ENCODE assay signal across 22 cellular contexts in the genomic region with DNA sequence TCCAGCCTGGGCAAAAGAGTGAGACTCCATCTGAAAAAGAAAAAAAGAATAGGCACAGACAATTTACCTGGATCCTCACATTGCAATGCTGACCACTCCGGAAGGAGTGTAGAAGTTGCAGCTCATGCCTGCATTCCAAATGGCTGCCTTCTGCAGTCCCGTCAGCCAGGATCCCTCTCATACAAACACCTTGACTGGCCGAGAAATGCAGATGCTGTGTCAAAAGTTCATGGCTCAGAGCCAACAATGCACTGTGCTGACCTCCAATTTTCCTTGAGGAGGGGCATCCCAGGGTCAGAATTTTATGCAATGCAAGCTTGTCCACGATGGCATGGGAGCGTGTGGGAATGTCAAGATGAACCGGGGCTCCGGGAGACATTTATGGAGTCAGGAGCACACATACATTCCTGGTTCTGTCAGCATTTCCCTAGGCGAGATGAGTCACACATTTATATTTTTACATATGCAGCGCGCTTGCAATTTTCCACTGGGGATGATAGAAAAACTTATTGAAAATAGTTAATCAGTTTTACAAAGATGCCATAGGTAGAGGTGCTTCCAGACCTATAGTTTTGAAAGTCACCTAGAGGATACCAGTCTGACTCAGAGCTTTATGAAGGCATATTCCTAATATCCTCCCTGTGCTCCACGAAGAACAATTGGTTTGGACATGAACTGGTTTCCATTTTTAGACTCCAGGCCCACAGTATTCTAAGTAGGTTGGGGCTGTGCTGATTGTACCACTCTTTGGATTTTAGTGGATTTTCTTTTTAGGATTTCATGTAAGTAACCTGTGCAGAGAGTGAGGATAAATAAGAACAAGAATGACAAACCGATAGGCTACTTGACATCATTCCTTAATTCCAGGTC.
"Had no signal": no experiment of that assay in that cellular context is flagged by ENCODE, and none has a peak within 500 bp of the region (broad histone marks: within the 10 kb centered on the region; RNA-seq: fewer than 3 reads in every experiment).

No MANE protein-coding gene starts in this region.

- H3K9me3 ChIP-seq: colonic mucosa, esophagus squamous epithelium, mucosa of descending colon, transverse colon, uterus had no signal

- H3K27ac ChIP-seq: colonic mucosa, gastroesophageal sphincter, stomach, transverse colon, uterus had no signal

- H3K4me1 ChIP-seq: colonic mucosa, stomach, uterus had no signal

- H3K4me3 ChIP-seq: colonic mucosa, esophagus squamous epithelium, gastroesophageal sphincter, mucosa of descending colon, stomach, transverse colon, uterus had no signal

- H3K27me3 ChIP-seq: colonic mucosa, dorsolateral prefrontal cortex, esophagus squamous epithelium, gastroesophageal sphincter, stomach, transverse colon, uterus had no signal

- DNase-seq: activated CD4-positive, alpha-beta memory T cell treated with anti-CD3 and anti-CD28 coated beads, Interleukin-2, amount 10 ng/mL, durations not matched to agents 7 days and 5 days; activated CD4-positive, alpha-beta T cell treated with anti-CD3 and anti-CD28 coated beads, Interleukin-2, amount 10 ng/mL, durations not matched to agents 24 days and 14 days; activated effector memory CD4-positive, alpha-beta T cell treated with Interleukin-2 at 50 U/mL for 16 hours; activated naive CD4-positive, alpha-beta T cell treated with anti-CD3 and anti-CD28 coated beads for 36 hours; activated T-cell treated with anti-CD3 and anti-CD28 coated beads, Interleukin-2, amount 50 U/mL, for 72 hours; central memory CD4-positive, alpha-beta T cell; colonic mucosa; effector memory CD8-positive, alpha-beta T cell; esophagus squamous epithelium; head of caudate nucleus; mesendoderm; mucosa of descending colon; small intestine; stimulated activated CD4-positive, alpha-beta T cell treated with anti-CD3 and anti-CD28 coated beads, Interleukin-15, amount 100 ng/mL, for 24 hours; stomach; T-helper 17 cell; transverse colon; uterus had no signal

- H3K36me3 ChIP-seq: colonic mucosa, esophagus squamous epithelium, gastroesophageal sphincter, stomach, transverse colon, uterus had no signal

- H3K4me3 Mint-ChIP-seq: activated CD4-positive, alpha-beta memory T cell treated with anti-CD3 and anti-CD28 coated beads, Interleukin-2, amount 10 ng/mL, durations not matched to agents 7 days and 5 days; activated CD4-positive, alpha-beta T cell treated with anti-CD3 and anti-CD28 coated beads, Interleukin-2, amount 10 ng/mL, durations not matched to agents 24 days and 14 days; activated naive CD4-positive, alpha-beta T cell treated with anti-CD3 and anti-CD28 coated beads for 36 hours; activated T-cell treated with anti-CD3 and anti-CD28 coated beads, Interleukin-2, amount 50 U/mL, for 72 hours; effector memory CD8-positive, alpha-beta T cell; nephron progenitor cell; stimulated activated memory B cell treated with anti-CD40 and anti-IgM and Interleukin-4, amounts not matched to agents 10 μg/mL and 1 μg/mL and 100 μg/mL, for 72 hours; T-helper 17 cell had no signal

- ATAC-seq: activated T-cell treated with anti-CD3 and anti-CD28 coated beads, Interleukin-2, amount 50 U/mL, for 72 hours; effector memory CD8-positive, alpha-beta T cell; gastroesophageal sphincter; stimulated activated memory B cell treated with anti-CD40 and anti-IgM and Interleukin-4, amounts not matched to agents 10 μg/mL and 1 μg/mL and 100 μg/mL, for 72 hours; T-helper 17 cell had no signal

- H3K4me1 Mint-ChIP-seq: activated CD4-positive, alpha-beta T cell treated with anti-CD3 and anti-CD28 coated beads, Interleukin-2, amount 10 ng/mL, durations not matched to agents 24 days and 14 days had no signal

- H3K9me3 Mint-ChIP-seq: activated CD4-positive, alpha-beta T cell treated with anti-CD3 and anti-CD28 coated beads, Interleukin-2, amount 10 ng/mL, durations not matched to agents 24 days and 14 days; activated T-cell treated with anti-CD3 and anti-CD28 coated beads, Interleukin-2, amount 50 U/mL, for 72 hours; effector memory CD8-positive, alpha-beta T cell; stimulated activated memory B cell treated with anti-CD40 and anti-IgM and Interleukin-4, amounts not matched to agents 10 μg/mL and 1 μg/mL and 100 μg/mL, for 72 hours had no signal

- H3K27me3 Mint-ChIP-seq: activated CD4-positive, alpha-beta memory T cell treated with anti-CD3 and anti-CD28 coated beads, Interleukin-2, amount 10 ng/mL, durations not matched to agents 7 days and 5 days; activated CD4-positive, alpha-beta T cell treated with anti-CD3 and anti-CD28 coated beads, Interleukin-2, amount 10 ng/mL, durations not matched to agents 24 days and 14 days; effector memory CD8-positive, alpha-beta T cell; stimulated activated memory B cell treated with anti-CD40 and anti-IgM and Interleukin-4, amounts not matched to agents 10 μg/mL and 1 μg/mL and 100 μg/mL, for 72 hours; T-helper 17 cell had no signal

- H3K27ac Mint-ChIP-seq: activated CD4-positive, alpha-beta memory T cell treated with anti-CD3 and anti-CD28 coated beads, Interleukin-2, amount 10 ng/mL, durations not matched to agents 7 days and 5 days; activated CD4-positive, alpha-beta T cell treated with anti-CD3 and anti-CD28 coated beads, Interleukin-2, amount 10 ng/mL, durations not matched to agents 24 days and 14 days; activated naive CD4-positive, alpha-beta T cell treated with anti-CD3 and anti-CD28 coated beads for 36 hours; activated T-cell treated with anti-CD3 and anti-CD28 coated beads, Interleukin-2, amount 50 U/mL, for 72 hours; effector memory CD8-positive, alpha-beta T cell; stimulated activated memory B cell treated with anti-CD40 and anti-IgM and Interleukin-4, amounts not matched to agents 10 μg/mL and 1 μg/mL and 100 μg/mL, for 72 hours; T-helper 17 cell had no signal

- H3K36me3 Mint-ChIP-seq: stimulated activated memory B cell treated with anti-CD40 and anti-IgM and Interleukin-4, amounts not matched to agents 10 μg/mL and 1 μg/mL and 100 μg/mL, for 72 hours had no signal
